Comparison of ENCODE assay signal across 1 cellular context in genomic region chr17:42309142-42309541, GRCh38.
TF ChIP-seq lines count a peak whose summit lies in the region.

No MANE protein-coding gene starts in this region.

TF ChIP-seq in HepG2, 621 proteins besides CTCF, POLR2A, EP300 and RAD21:
- TF ChIP-seq HIC2 (CRISPR knock-in tag; IDR thresholded peaks at IDR 0.05; ENCODE audit: low read depth) = no peak
- TF ChIP-seq HES4 (CRISPR knock-in tag; IDR thresholded peaks at IDR 0.05; ENCODE audit: borderline replicate concordance) = 0 out of 2 replicates have a peak, but pooled peaks have one; percentile 47
- TF ChIP-seq NR3C1 (CRISPR knock-in tag; IDR thresholded peaks at IDR 0.05) = no peak
- 0 out of 2 replicates have a peak, but pooled peaks have one; percentile 18 for TF ChIP-seq MTA1 (CRISPR knock-in tag; IDR thresholded peaks at IDR 0.05; ENCODE audit: borderline replicate concordance)
TF ChIP-seq in HepG2: peak in this region for 2.
